ENCODE assay signal across 8 cellular contexts in genomic region chr6:11618533-11618932, GRCh38.
DNase-seq lines count a peak whose midpoint lies in the region; ATAC-seq, FAIRE-seq and TF ChIP-seq lines count a peak whose summit lies in the region.

No MANE protein-coding gene starts in this region.

- POLR2A ChIA-PET in SK-N-SH (lab: Yijun Ruan, JAX): no interaction called here

- no peak for FAIRE-seq in keratinocyte (lab: Jason Lieb, UNC)

- H4K20me1 ChIP-seq in DND-41 (ENCODE audit: insufficient read depth, low read length) (no peaks in the 10 kb centered on the region), SK-N-SH (ENCODE audit: insufficient read depth) (no peaks in the 10 kb centered on the region), keratinocyte (ENCODE audit: control insufficient read depth, extremely low read depth, insufficient read depth, low read length) (no peaks in the 10 kb centered on the region)

- no peak overlapping the region for H2AFZ ChIP-seq in DND-41 (ENCODE audit: low read depth, low read length)
- H2AFZ ChIP-seq in SK-N-SH (ENCODE audit: low read depth): no peak overlapping the region
- no peak overlapping the region for H2AFZ ChIP-seq in keratinocyte (ENCODE audit: control insufficient read depth, low read length)

- CTCF ChIA-PET in SK-N-SH (lab: Yijun Ruan, JAX): no interaction called here

- H3K4me1 ChIP-seq in DND-41 (ENCODE audit: insufficient read depth, low read length) (no peaks in the 10 kb centered on the region), SK-N-SH (ENCODE audit: control insufficient read depth in 1 of 2, insufficient read depth in 2 of 2, low read depth in 1 of 2, low read length in 1 of 2) (peaks cover 0 to 16% of the 10 kb centered on the region in 2 experiments; a peak in 1 of 4 replicates), keratinocyte (ENCODE audit: control insufficient read depth, extremely low read depth, insufficient read depth, low read length) (peaks cover 7% of the 10 kb centered on the region)

- ATAC-seq in DND-41 (ENCODE audit: insufficient read depth, low read depth): no peak; the same call in 2 of the 3 replicates
- ATAC-seq in GM19467 (IDR thresholded peaks at IDR 0.05; ENCODE audit: unreplicated experiment): no peak

- H3K9ac ChIP-seq in DND-41 (ENCODE audit: low read depth, low read length) (no peak overlapping the region), SK-N-SH (no peak overlapping the region), keratinocyte (ENCODE audit: control insufficient read depth, extremely low read depth, insufficient read depth, low read length) (no peak overlapping the region)

- TF ChIP-seq EP300 in SK-N-SH (IDR thresholded peaks at IDR 0.05; ENCODE audit: borderline replicate concordance in 1 of 2, low read depth in 1 of 2, low read length in 1 of 2): no peak

- H3K4me2 ChIP-seq in DND-41 (ENCODE audit: insufficient read depth, low read length) (no peak overlapping the region), SK-N-SH (no peak overlapping the region), keratinocyte (ENCODE audit: control insufficient read depth, extremely low read depth, insufficient read depth, low read depth, low read length) (no peak overlapping the region)

- H3K27me3 ChIP-seq in DND-41 (ENCODE audit: insufficient read depth, low read length, poor library complexity) (peaks cover 8% of the 10 kb centered on the region), SK-N-SH (ENCODE audit: insufficient read depth) (no peaks in the 10 kb centered on the region), keratinocyte (ENCODE audit: control insufficient read depth, extremely low read depth, insufficient read depth, low read length) (no peaks in the 10 kb centered on the region)

- H3K9me2 ChIP-seq in SK-N-SH: no peaks in the 10 kb centered on the region

- H3K9me3 ChIP-seq in DND-41 (ENCODE audit: insufficient read depth, low read length, severe bottlenecking) (no peaks in the 10 kb centered on the region), SK-N-SH (no peaks in the 10 kb centered on the region), keratinocyte (ENCODE audit: control insufficient read depth, low read depth, low read length) (no peaks in the 10 kb centered on the region)

- peaks cover 24% of the 10 kb centered on the region for H3F3A ChIP-seq in SK-N-SH (replicated peaks; ENCODE audit: insufficient read depth)

- dilution Hi-C loops in keratinocyte (cut with MboI; ENCODE audit: extremely low pct_ligation_motif_present, low sequenced_read_pairs): no loop called here

- H3K4me3 ChIP-seq in DND-41 (ENCODE audit: low read depth in 1 of 2, low read length in 2 of 2) (no peak overlapping the region), HFF-Myc (replicated peaks; ENCODE audit: low read depth, low read length) (no peak overlapping the region), SK-N-SH (ENCODE audit: low read depth in 2 of 2, low read length in 1 of 2) (no peak overlapping the region), keratinocyte (ENCODE audit: control insufficient read depth in 2 of 3, extremely low read depth in 1 of 3, insufficient read depth in 2 of 3, low read depth in 1 of 3, low read length in 3 of 3) (no peak overlapping the region)

- no peaks in the 10 kb centered on the region for H3K9me1 ChIP-seq in keratinocyte (ENCODE audit: control insufficient read depth, extremely low read depth, insufficient read depth, low read length)

- H3K79me2 ChIP-seq in DND-41 (ENCODE audit: insufficient read depth, low read length) (no peaks in the 10 kb centered on the region), SK-N-SH (ENCODE audit: insufficient read depth) (no peaks in the 10 kb centered on the region), keratinocyte (ENCODE audit: control insufficient read depth, insufficient read depth, low read length) (no peaks in the 10 kb centered on the region)

- H3K27ac ChIP-seq in DND-41 (ENCODE audit: low read length) (no peak overlapping the region), SK-N-SH (ENCODE audit: low read depth in 2 of 2, low read length in 1 of 2) (no peak overlapping the region), keratinocyte (ENCODE audit: control insufficient read depth, insufficient read depth, low read length) (no peak overlapping the region)

- no peaks in the 10 kb centered on the region for H3K36me3 ChIP-seq in DND-41 (ENCODE audit: insufficient read depth, low read length)
- no peaks in the 10 kb centered on the region for H3K36me3 ChIP-seq in SK-N-SH (replicated peaks in 1 of 2; ENCODE audit: control insufficient read depth in 1 of 2, insufficient read depth in 2 of 2, low read length in 1 of 2)
- no peaks in the 10 kb centered on the region for H3K36me3 ChIP-seq in keratinocyte (ENCODE audit: control insufficient read depth in 2 of 2, extremely low read depth in 1 of 2, insufficient read depth in 2 of 2, low read length in 2 of 2)

- TF ChIP-seq CTCF in DND-41 (IDR thresholded peaks at IDR 0.05; ENCODE audit: borderline replicate concordance, extremely low read depth, low read length, poor library complexity, severe bottlenecking) (peak; percentile 33), HFF-Myc (IDR thresholded peaks at IDR 0.05; ENCODE audit: low read depth, low read length, missing control alignments) (peak; percentile 26), SK-N-SH (IDR thresholded peaks at IDR 0.05) (peak; percentile 47), keratinocyte (optimal IDR thresholded peaks at IDR 0.05 in 1 of 3, IDR thresholded peaks at IDR 0.05 in 1 of 3, conservative IDR thresholded peaks at IDR 0.05 in 1 of 3; ENCODE audit: extremely low read depth in 1 of 3, insufficient read depth in 2 of 3, low read length in 3 of 3) (peak; percentile 36 to 47 (median 40))

- TF ChIP-seq RAD21 in SK-N-SH (IDR thresholded peaks at IDR 0.05; ENCODE audit: low read length): peak; percentile 33

- no peak for DNase-seq in DND-41
- no peak for DNase-seq in HFF-Myc (ENCODE audit: extremely low read depth, low read depth)
- DNase-seq in SK-N-SH: no peak
- DNase-seq in keratinocyte (ENCODE audit: low read depth, low spot score): no peak
- no peak for DNase-seq in NCI-H1930 (lab: John Stamatoyannopoulos, UW)
- no peak for DNase-seq in putamen (ENCODE audit: low spot score)
- no peak for DNase-seq in medulla oblongata (ENCODE audit: extremely low spot score)

- 53% methylated on average over 4 of the region's 4 CpGs for WGBS in SK-N-SH (ENCODE audit: low lambda C conversion rate)

TF ChIP-seq in SK-N-SH, 30 proteins besides CTCF, POLR2A, EP300 and RAD21:
- TF ChIP-seq RXRA (IDR thresholded peaks at IDR 0.05; ENCODE audit: borderline replicate concordance, low read depth) (no peak), RCOR1 (IDR thresholded peaks at IDR 0.05; ENCODE audit: low read length) (no peak), FOSL2 (IDR thresholded peaks at IDR 0.05; ENCODE audit: borderline replicate concordance, low read depth) (no peak)
